ENCODE assay signal across 8 cellular contexts in the genomic region with DNA sequence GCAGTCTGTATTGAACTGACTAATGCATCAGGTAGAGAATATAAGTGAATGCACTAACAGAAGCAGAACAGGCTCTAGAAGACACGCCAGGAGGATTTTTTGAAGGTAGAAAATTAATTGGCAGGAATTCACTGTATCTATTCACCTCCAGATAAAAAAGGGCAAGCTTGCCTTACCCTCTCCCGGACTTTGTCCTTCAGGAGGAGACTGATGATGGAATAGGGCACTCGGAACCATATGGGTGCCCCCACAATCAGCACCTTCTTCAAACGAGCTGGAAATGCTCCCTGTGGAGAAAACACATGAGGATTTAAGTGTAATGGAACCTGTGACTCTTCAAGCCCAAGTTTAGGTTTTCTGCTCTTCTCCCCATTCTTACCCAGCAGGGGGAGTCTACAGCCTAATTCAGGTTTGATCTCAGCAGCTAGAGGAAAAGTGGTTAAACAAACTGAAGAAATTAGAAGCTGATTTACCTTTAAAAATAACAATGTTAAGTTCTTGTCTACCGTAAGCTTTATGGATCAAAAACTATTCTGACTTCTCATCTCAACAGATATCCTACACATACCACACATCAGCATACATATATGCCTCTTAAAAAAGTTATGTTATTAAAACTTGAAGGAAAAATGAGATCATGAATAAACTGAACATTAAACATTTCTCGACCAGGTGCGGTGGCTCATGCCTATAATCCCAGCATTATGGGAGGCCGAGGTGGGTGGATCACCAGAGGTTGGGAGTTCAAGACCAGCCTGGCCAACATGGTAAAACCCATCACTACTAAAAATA. TPM values are rescaled to one million over a fixed set of nuclear protein-coding genes. Genes with fewer than 3 reads are reported as not detected.
DNase-seq lines count a peak whose midpoint lies in the region; ATAC-seq and TF ChIP-seq lines count a peak whose summit lies in the region.

No MANE protein-coding gene starts in this region.

- H3K36me3 ChIP-seq in osteoblast (ENCODE audit: insufficient read depth, low read length), result peaks cover 36% of the 10 kb centered on the region

- no peaks in the 10 kb centered on the region for H3K27me3 Mint-ChIP-seq in stimulated activated naive B cell treated with anti-CD40 and anti-IgM and Interleukin-4, amounts not matched to agents 10 μg/mL and 1 μg/mL and 100 μg/mL, for 72 hours

- no peak overlapping the region for H3K27ac Mint-ChIP-seq in stimulated activated naive B cell treated with anti-CD40 and anti-IgM and Interleukin-4, amounts not matched to agents 10 μg/mL and 1 μg/mL and 100 μg/mL, for 72 hours

- no peaks in the 10 kb centered on the region for H3K4me1 ChIP-seq in osteoblast (ENCODE audit: insufficient read depth, low read length)

- no peak overlapping the region for H2AFZ ChIP-seq in osteoblast (ENCODE audit: low read length)

- no peaks in the 10 kb centered on the region for H3K9me3 ChIP-seq in osteoblast (ENCODE audit: low read depth, low read length)

- no peaks in the 10 kb centered on the region for H3K79me2 ChIP-seq in osteoblast (ENCODE audit: insufficient read depth, low read length)

- POLR2A ChIA-PET in GM10248 (lab: Yijun Ruan, JAX), result no interaction called here

- peak; percentile 62 for TF ChIP-seq CTCF in AG09309 (IDR thresholded peaks at IDR 0.05; ENCODE audit: control insufficient read depth, insufficient read depth, low read depth, low read length, missing control alignments)
- TF ChIP-seq CTCF in GM10248 (IDR thresholded peaks at IDR 0.05; ENCODE audit: control extremely low read depth, extremely low read depth, low read depth, missing control alignments), result peak; percentile 43
- TF ChIP-seq CTCF in dorsolateral prefrontal cortex (IDR thresholded peaks at IDR 0.05 in 54 of 56, conservative IDR thresholded peaks at IDR 0.05 in 2 of 56; ENCODE audit: low read depth in 1 of 56, partially characterized antibody in 56 of 56), result peak in 54 of 56 donors; percentile 8 to 65 (median 40)
- TF ChIP-seq CTCF in osteoblast (IDR thresholded peaks at IDR 0.05; ENCODE audit: extremely low read depth, low read depth, low read length), result peak; percentile 67

- CTCF ChIA-PET in GM10248 (lab: Yijun Ruan, JAX), result interaction anchor here (0.7 to 3.5 kb wide), 10 partner anchors 9 to 168 kb away, joined by 3 to 14 read pairs (median 4); no protein-coding TSS in a partner anchor

- no peak overlapping the region for H3K4me3 Mint-ChIP-seq in stimulated activated naive B cell treated with anti-CD40 and anti-IgM and Interleukin-4, amounts not matched to agents 10 μg/mL and 1 μg/mL and 100 μg/mL, for 72 hours

- H3K27ac ChIP-seq in dorsolateral prefrontal cortex (no peak overlapping the region), osteoblast (ENCODE audit: low read depth, low read length) (no peak overlapping the region), substantia nigra (ENCODE audit: low read depth, low read length, poor library complexity, severe bottlenecking) (no peak overlapping the region)

- peaks cover 11 to 19% of the 10 kb centered on the region in 2 donors for H3K36me3 Mint-ChIP-seq in stimulated activated naive B cell treated with anti-CD40 and anti-IgM and Interleukin-4, amounts not matched to agents 10 μg/mL and 1 μg/mL and 100 μg/mL, for 72 hours

- no peaks in the 10 kb centered on the region for H3K4me1 Mint-ChIP-seq in stimulated activated naive B cell treated with anti-CD40 and anti-IgM and Interleukin-4, amounts not matched to agents 10 μg/mL and 1 μg/mL and 100 μg/mL, for 72 hours

- DNase-seq in AG09309 (ENCODE audit: low read depth) (no peak), GM10248 (ENCODE audit: extremely low spot score) (peak; percentile 25), OCI-M2 (lab: John Stamatoyannopoulos, UW; ENCODE audit: unreplicated experiment) (peak; percentile 7), dorsolateral prefrontal cortex (no peak), osteoblast (ENCODE audit: insufficient read length, low spot score, missing footprints) (peak; percentile 54), substantia nigra (lab: John Stamatoyannopoulos, UW) (no peak)
- no peak for DNase-seq in stimulated activated naive B cell treated with anti-CD40 and anti-IgM and Interleukin-4, amounts not matched to agents 10 μg/mL and 1 μg/mL and 100 μg/mL, for 72 hours

- ATAC-seq in GM19023 (IDR thresholded peaks at IDR 0.05; ENCODE audit: unreplicated experiment), result no peak
- ATAC-seq in stimulated activated naive B cell treated with anti-CD40 and anti-IgM and Interleukin-4, amounts not matched to agents 10 μg/mL and 1 μg/mL and 100 μg/mL, for 72 hours (replicated peaks), result no peak

- no peak overlapping the region for H3K4me2 ChIP-seq in osteoblast (ENCODE audit: insufficient read depth, low read length)

- H3K9me3 Mint-ChIP-seq in stimulated activated naive B cell treated with anti-CD40 and anti-IgM and Interleukin-4, amounts not matched to agents 10 μg/mL and 1 μg/mL and 100 μg/mL, for 72 hours, result no peaks in the 10 kb centered on the region

- no peaks in the 10 kb centered on the region for H4K20me1 ChIP-seq in osteoblast (ENCODE audit: insufficient read depth, low read length)

- intact Hi-C loops in dorsolateral prefrontal cortex (cut with DNase I), result no loop called here

- H3K4me3 ChIP-seq in AG09309 (ENCODE audit: control insufficient read depth, low read depth, low read length) (no peak overlapping the region), dorsolateral prefrontal cortex (no peak overlapping the region), osteoblast (ENCODE audit: insufficient read depth, low read length) (no peak overlapping the region)

- no peaks in the 10 kb centered on the region for H3K27me3 ChIP-seq in dorsolateral prefrontal cortex
- no peaks in the 10 kb centered on the region for H3K27me3 ChIP-seq in osteoblast (ENCODE audit: insufficient read depth, low read length)

RNA-seq across cellular contexts. Expression of a gene that starts 57.4 kb away (rescaled TPM):
- 10 to 100 TPM; 30.7 to 68.7 (median 47.9) TPM for total RNA-seq in dorsolateral prefrontal cortex
- total RNA-seq in osteoblast, result 34.5 and 36.2 TPM in 2 replicates

Comparison
In these comparisons a context has a peak if more than half of its experiments do, and no peak if none do; other contexts are left out.
1. DNase-seq: peak in GM10248 (single experiment), OCI-M2 (single experiment) and osteoblast (single experiment); none in AG09309 (single experiment), dorsolateral prefrontal cortex (0 of 10), stimulated activated naive B cell treated with anti-CD40 and anti-IgM and Interleukin-4, amounts not matched to agents 10 μg/mL and 1 μg/mL and 100 μg/mL, for 72 hours (single experiment) and substantia nigra (0 of 49).
2. Peak in every context shown above with its lines, with median percentiles within 50 percentile points of each other: CTCF ChIP-seq.